8 cellular contexts compared by ENCODE assay signal in genomic region chr11:12673601-12673923, GRCh38. TPM values are rescaled to one million over a fixed set of nuclear protein-coding genes. Genes with fewer than 3 reads are reported as not detected.
A peak's percentile ranks its signal among the peaks of the same experiment; 100 is the strongest.
DNase-seq lines count a peak whose midpoint lies in the region; ATAC-seq and TF ChIP-seq lines count a peak whose summit lies in the region.

No MANE protein-coding gene starts in this region.

- POLR2A ChIA-PET in OCI-LY7 (lab: Charles Lee): no interaction called here

- TF ChIP-seq CTCF in OCI-LY7 (conservative IDR thresholded peaks at IDR 0.05; ENCODE audit: low read length) (no peak), esophagus muscularis mucosa (IDR thresholded peaks at IDR 0.05) (no peak)

- H2AFZ ChIP-seq in OCI-LY7 (ENCODE audit: low read length): peak overlapping the region; percentile 86

- peak overlapping the region; percentile 19 for H3K27ac ChIP-seq in OCI-LY7 (ENCODE audit: low read depth, low read length, poor library complexity, severe bottlenecking)
- H3K27ac ChIP-seq in esophagus muscularis mucosa (replicated peaks in 1 of 4): peak overlapping the region; percentile 98 to 100 (median 99)
- peak overlapping the region; percentile 90 for H3K27ac ChIP-seq in rectal smooth muscle tissue (ENCODE audit: low read depth, low read length)

- no peaks in the 10 kb centered on the region for H3K9me2 ChIP-seq in OCI-LY7 (ENCODE audit: insufficient read depth, low read length)

- peak overlapping the region; percentile 39 for H3K9ac ChIP-seq in rectal smooth muscle tissue (ENCODE audit: low read length)

- peak; percentile 20 for ATAC-seq in GM19463 (IDR thresholded peaks at IDR 0.05; ENCODE audit: unreplicated experiment)
- no peak for ATAC-seq in GM18519 (IDR thresholded peaks at IDR 0.05; ENCODE audit: low FRiP score, unreplicated experiment)

- TF ChIP-seq EP300 in esophagus muscularis mucosa (IDR thresholded peaks at IDR 0.05): no peak

- H3K4me3 ChIP-seq in OCI-LY7 (ENCODE audit: low read depth, low read length, poor library complexity, severe bottlenecking) (peak overlapping the region; percentile 73), esophagus muscularis mucosa (peak overlapping the region; percentile 87 to 92 (median 90)), rectal smooth muscle tissue (ENCODE audit: low read length) (peak overlapping the region; percentile 79)

- 3% methylated on average over 12 of the region's 12 CpGs for WGBS in esophagus muscularis mucosa

- BruUV-seq in OCI-LY7 (replicated peaks; lab: Mats Ljungman, UMichigan): no TSS peak

- intact Hi-C loops in OCI-LY7 (cut with micrococcal nuclease; ENCODE audit: unreplicated experiment) (loop anchor here (10.0 kb wide), 1 partner anchor 211 kb away; no protein-coding TSS in a partner anchor), esophagus muscularis mucosa (cut with DNase I) (loop anchor here (5.0 to 10.0 kb wide), 4 partner anchors 119 to 339 kb away; partner anchors contain the start of gene PARVA)

- H3K27me3 ChIP-seq in esophagus muscularis mucosa (no peaks in the 10 kb centered on the region), rectal smooth muscle tissue (ENCODE audit: control insufficient read depth, insufficient read depth, low read length) (no peaks in the 10 kb centered on the region)

- no peak for DNase-seq in OCI-LY7 (ENCODE audit: low spot score)
- no peak for DNase-seq in esophagus muscularis mucosa (ENCODE audit: extremely low spot score)
- DNase-seq in germinal center (ENCODE audit: low spot score): no peak
- no peak for DNase-seq in amygdala (lab: John Stamatoyannopoulos, UW)
- no peak for DNase-seq in iPS-NIHi11 (ENCODE audit: low spot score)

- H3K4me2 ChIP-seq in OCI-LY7 (ENCODE audit: low read length): peak overlapping the region; percentile 67

- TF ChIP-seq POLR2A in esophagus muscularis mucosa (IDR thresholded peaks at IDR 0.05; ENCODE audit: low read depth): no peak

- H4K20me1 ChIP-seq in OCI-LY7 (ENCODE audit: insufficient read depth, low read length): peaks cover 3% of the 10 kb centered on the region; the same call in 1 of the 2 replicates

- no peaks in the 10 kb centered on the region; the same call in 1 of the 2 replicates for H3K79me2 ChIP-seq in OCI-LY7 (ENCODE audit: insufficient read depth, low read depth, low read length)

- H3K9me3 ChIP-seq in OCI-LY7 (ENCODE audit: low read length) (no peaks in the 10 kb centered on the region), esophagus muscularis mucosa (no peaks in the 10 kb centered on the region)

- H3K36me3 ChIP-seq in OCI-LY7 (ENCODE audit: insufficient read depth, low read length) (no peaks in the 10 kb centered on the region), esophagus muscularis mucosa (no peaks in the 10 kb centered on the region), rectal smooth muscle tissue (ENCODE audit: control insufficient read depth, insufficient read depth, low read length) (no peaks in the 10 kb centered on the region)

- peaks cover 3% of the 10 kb centered on the region for H3K4me1 ChIP-seq in OCI-LY7 (ENCODE audit: insufficient read depth, low read length, poor library complexity, severe bottlenecking)
- H3K4me1 ChIP-seq in esophagus muscularis mucosa: peaks cover 17 to 41% (median 31%) of the 10 kb centered on the region in 4 donors
- H3K4me1 ChIP-seq in rectal smooth muscle tissue (ENCODE audit: control insufficient read depth, insufficient read depth, low read length): peaks cover 4% of the 10 kb centered on the region

- CTCF ChIA-PET in OCI-LY7 (lab: Charles Lee; ENCODE audit: unreplicated experiment): no interaction called here

RNA-seq across cellular contexts. Expression of gene TEAD1, which starts 0.7 kb away (rescaled TPM):
- total RNA-seq in OCI-LY7 (2014; rRNA removed; shearing (Covaris generic)): 10.8 and 11.5 TPM in 2 replicates
- total RNA-seq in OCI-LY7 (2022) (3.6 and 5.6 TPM in 2 replicates), esophagus muscularis mucosa (100 to 1,000 TPM; 147 to 307 (median 232) TPM)

Comparison
In these comparisons a context has a peak if more than half of its experiments do, and no peak if none do; other contexts are left out.
1. H3K27ac ChIP-seq: peak in every context shown above with its lines; median percentile 99 in esophagus muscularis mucosa; 90 in rectal smooth muscle tissue; 19 in OCI-LY7.
2. RNA of gene TEAD1, which starts 0.7 kb away (total RNA-seq): 147 to 307 TPM in esophagus muscularis mucosa; 3.6 to 11.5 TPM in OCI-LY7; every median in the first group is over 10 times any median in the second.
3. Peak in every context shown above with its lines, with median percentiles within 50 percentile points of each other: H3K4me3 ChIP-seq.